ENCODE assay signal across 10 cellular contexts in genomic region chr20:5843054-5843731, GRCh38.
DNase-seq lines count a peak whose midpoint lies in the region; ATAC-seq, FAIRE-seq and TF ChIP-seq lines count a peak whose summit lies in the region.
"Had no signal": no experiment of that assay in that cellular context is flagged by ENCODE, and none has a peak within 500 bp of the region (broad histone marks: within the 10 kb centered on the region; RNA-seq: fewer than 3 reads in every experiment).

No MANE protein-coding gene starts in this region.

- peak; percentile 51 to 64; a peak in 2 of 4 replicates for TF ChIP-seq EP300 in GM12878 (IDR thresholded peaks at IDR 0.05; ENCODE audit: borderline replicate concordance in 1 of 2, control insufficient read depth in 1 of 2, low read depth in 2 of 2, low read length in 2 of 2)

- intact Hi-C loops in GM12878 (cut with micrococcal nuclease; ENCODE audit: unreplicated experiment), result no loop called here

- POLR2A ChIA-PET in GM12878 (lab: Charles Lee), result interaction anchor here (0.6 to 1.0 kb wide), 4 partner anchors 17 to 1534 kb away, joined by 3 read pairs; no protein-coding TSS in a partner anchor

- no peak for TF ChIP-seq CTCF in GM12865 (IDR thresholded peaks at IDR 0.05; ENCODE audit: insufficient read depth, low read depth, low read length, missing control alignments)
- no peak for TF ChIP-seq CTCF in GM20000 (IDR thresholded peaks at IDR 0.05; ENCODE audit: extremely low read depth, missing control alignments)
- no peak for TF ChIP-seq CTCF in GM12878 (IDR thresholded peaks at IDR 0.05 in 2 of 3, conservative IDR thresholded peaks at IDR 0.05 in 1 of 3; ENCODE audit: control insufficient read depth in 2 of 3, extremely low read depth in 1 of 3, insufficient read depth in 1 of 3, low read depth in 3 of 3, low read length in 3 of 3)
- no peak for TF ChIP-seq CTCF in foreskin keratinocyte (conservative IDR thresholded peaks at IDR 0.05)

- DNase-seq in GM12865 (ENCODE audit: low read depth), result peak; percentile 71
- DNase-seq in GM20000 (ENCODE audit: low spot score), result peak; percentile 70
- peak; percentile 55 for DNase-seq in GM12878 (ENCODE audit: low read depth, low spot score)
- DNase-seq in foreskin keratinocyte, result no peak
- no peak for DNase-seq in Karpas-422
- no peak for DNase-seq in midbrain (lab: John Stamatoyannopoulos, UW)
- DNase-seq: EL had no signal

- H3K9me3 ChIP-seq in GM12878 (replicated peaks; ENCODE audit: control insufficient read depth, insufficient read depth, low read length) (no peaks in the 10 kb centered on the region), Karpas-422 (ENCODE audit: low read length) (no peaks in the 10 kb centered on the region)

- H3K79me2 ChIP-seq in GM12878 (ENCODE audit: control insufficient read depth, insufficient read depth, low read length) (no peaks in the 10 kb centered on the region; the same call in 1 of the 2 replicates), Karpas-422 (ENCODE audit: low read length) (no peaks in the 10 kb centered on the region)

- 19% methylated on average over 5 of the region's 5 CpGs for WGBS in GM12878 (ENCODE audit: insufficient coverage, insufficient replicate concordance, low lambda C conversion rate, missing lambda C conversion rate)

- H3K4me3 ChIP-seq in GM12865 (ENCODE audit: low read depth, low read length) (no peak overlapping the region), GM12878 (no peak overlapping the region), Karpas-422 (ENCODE audit: low read length) (no peak overlapping the region)

- CTCF ChIA-PET in GM12878 (lab: Yijun Ruan, JAX), result interaction anchor here (0.6 to 1.6 kb wide), 10 partner anchors 14 to 354 kb away, joined by 3 to 7 read pairs (median 3); no protein-coding TSS in a partner anchor

- SMC1A ChIA-PET in GM12878 (lab: Charles Lee; ENCODE audit: uncharacterized antibody, unreplicated experiment), result interaction anchor here (0.6 to 2.8 kb wide), 20 partner anchors 9 to 650 kb away, joined by 3 to 14 read pairs (median 4); no protein-coding TSS in a partner anchor

- H3K27ac ChIP-seq in GM12878 (ENCODE audit: control insufficient read depth, insufficient read depth) (no peak overlapping the region), foreskin keratinocyte (no peak overlapping the region), Karpas-422 (ENCODE audit: low read length) (no peak overlapping the region)

- peak; percentile 64 for ATAC-seq in HG03139 (IDR thresholded peaks at IDR 0.05; ENCODE audit: unreplicated experiment)
- ATAC-seq in GM12878, result peak; percentile 85
- no peak for ATAC-seq in foreskin keratinocyte
- ATAC-seq in GM18520 (IDR thresholded peaks at IDR 0.05; ENCODE audit: unreplicated experiment), result no peak

- TF ChIP-seq POLR2A in GM12878 (IDR thresholded peaks at IDR 0.05; ENCODE audit: low read depth, low read length), result no peak

- RAD21 ChIA-PET in GM12878 (lab: Charles Lee; ENCODE audit: unreplicated experiment), result interaction anchor here (1.2 to 4.0 kb wide), 6 partner anchors 17 to 314 kb away, joined by 4 to 17 read pairs (median 6); no protein-coding TSS in a partner anchor

- H2AFZ ChIP-seq in GM12878 (ENCODE audit: control insufficient read depth, low read depth, low read length), result no peak overlapping the region
- no peak overlapping the region for H2AFZ ChIP-seq in Karpas-422 (ENCODE audit: low read length)

- TF ChIP-seq RAD21 in GM12878 (IDR thresholded peaks at IDR 0.05; ENCODE audit: insufficient read depth, low read depth, low read length), result no peak

- BruUV-seq in GM12878 (replicated peaks; lab: Mats Ljungman, UMichigan), result no TSS peak

- no peaks in the 10 kb centered on the region for H3K9me2 ChIP-seq in Karpas-422 (replicated peaks; ENCODE audit: insufficient read depth, low read length)

- H4K20me1 ChIP-seq in GM12878 (ENCODE audit: control insufficient read depth, insufficient read depth) (no peaks in the 10 kb centered on the region), Karpas-422 (ENCODE audit: insufficient read depth, low read depth, low read length) (0 out of 2 replicates have a peak, but pooled peaks cover 8% of the 10 kb centered on the region)

- H3K9ac ChIP-seq in GM12878 (ENCODE audit: control insufficient read depth, insufficient read depth, low read length) (no peak overlapping the region), Karpas-422 (ENCODE audit: low read length) (no peak overlapping the region)

- H3K27me3 ChIP-seq in GM12878 (replicated peaks in 1 of 2; ENCODE audit: control insufficient read depth in 2 of 2, insufficient read depth in 2 of 2, low read length in 1 of 2) (no peaks in the 10 kb centered on the region), foreskin keratinocyte (no peaks in the 10 kb centered on the region), Karpas-422 (ENCODE audit: low read length) (no peaks in the 10 kb centered on the region)

- no peaks in the 10 kb centered on the region for H3K36me3 ChIP-seq in GM12878 (ENCODE audit: control insufficient read depth in 2 of 2, insufficient read depth in 2 of 2, low read length in 1 of 2)
- H3K36me3 ChIP-seq in Karpas-422 (ENCODE audit: insufficient read depth, low read length), result no peaks in the 10 kb centered on the region

- H3K4me1 ChIP-seq in GM12878 (ENCODE audit: control insufficient read depth, insufficient read depth, low read length) (peaks cover 31% of the 10 kb centered on the region), foreskin keratinocyte (no peaks in the 10 kb centered on the region), Karpas-422 (ENCODE audit: low read length) (no peaks in the 10 kb centered on the region)

- H3K4me2 ChIP-seq in GM12878 (ENCODE audit: control insufficient read depth, insufficient read depth), result peak overlapping the region; percentile 60
- no peak overlapping the region for H3K4me2 ChIP-seq in Karpas-422 (ENCODE audit: low read depth, low read length, poor library complexity, severe bottlenecking)

- in situ Hi-C loops in GM12878 (cut with MboI), result no loop called here

- peak; percentile 13 for FAIRE-seq in GM12878 (lab: Jason Lieb, UNC)
- FAIRE-seq: RCC 7860 had no signal

TF ChIP-seq in GM12878, 131 proteins besides CTCF, POLR2A, EP300 and RAD21 (continues in another document):
- no peak for TF ChIP-seq DPF2 (IDR thresholded peaks at IDR 0.05)
- no peak for TF ChIP-seq POLR2AphosphoS5 (IDR thresholded peaks at IDR 0.05; ENCODE audit: low read length)
- peak; percentile 85 to 92 for TF ChIP-seq BHLHE40 (IDR thresholded peaks at IDR 0.05; ENCODE audit: borderline replicate concordance in 1 of 2, low read depth in 2 of 2, low read length in 1 of 2)
- TF ChIP-seq TCF3 (IDR thresholded peaks at IDR 0.05; ENCODE audit: borderline replicate concordance, insufficient read depth, low read depth, low read length), result no peak
- no peak for TF ChIP-seq SIX5 (IDR thresholded peaks at IDR 0.05; ENCODE audit: low read depth, low read length, severe bottlenecking)
- TF ChIP-seq RAD51 (IDR thresholded peaks at IDR 0.05), result no peak
- peak; percentile 82 for TF ChIP-seq MLLT1 (IDR thresholded peaks at IDR 0.05)
- no peak for TF ChIP-seq KLF5 (IDR thresholded peaks at IDR 0.05; ENCODE audit: partially characterized antibody)
- peak; percentile 41; the same call in 1 of the 2 replicates for TF ChIP-seq PML (IDR thresholded peaks at IDR 0.05; ENCODE audit: low read length)
- TF ChIP-seq ASH2L (IDR thresholded peaks at IDR 0.05; ENCODE audit: borderline replicate concordance, low read depth), result no peak
- TF ChIP-seq ESRRA (IDR thresholded peaks at IDR 0.05; ENCODE audit: low read length), result no peak
- TF ChIP-seq SMARCA5 (IDR thresholded peaks at IDR 0.05), result no peak
- TF ChIP-seq FOXM1 (IDR thresholded peaks at IDR 0.05; ENCODE audit: low read depth, low read length), result peak; percentile 56; the same call in 1 of the 2 replicates
- TF ChIP-seq ZNF274 (IDR thresholded peaks at IDR 0.05; ENCODE audit: insufficient read depth, insufficient read length), result no peak
- TF ChIP-seq PRDM15 (CRISPR knock-in tag; IDR thresholded peaks at IDR 0.05), result no peak
- TF ChIP-seq NBN (IDR thresholded peaks at IDR 0.05), result 0 out of 2 replicates have a peak, but pooled peaks have one; percentile 31

Comparison
In these comparisons a context has a peak if more than half of its experiments do, and no peak if none do; other contexts are left out.
1. DNase-seq: peak in GM12865 (single experiment), GM20000 (single experiment) and GM12878 (single experiment); none in foreskin keratinocyte (0 of 2), Karpas-422 (single experiment) and midbrain (single experiment).
2. ATAC-seq: peak in HG03139 (single experiment) and GM12878 (single experiment); none in foreskin keratinocyte (single experiment) and GM18520 (single experiment).